In genomic region chr11:64864473-64865285, GRCh38 we compare ENCODE assay signal across 8 cellular contexts. TPM values are rescaled to one million over a fixed set of nuclear protein-coding genes. Genes with fewer than 3 reads are reported as not detected.
DNase-seq lines count a peak whose midpoint lies in the region; ATAC-seq, FAIRE-seq and TF ChIP-seq lines count a peak whose summit lies in the region.

No MANE protein-coding gene starts in this region.

- CTCF ChIA-PET in activated CD4-positive, alpha-beta memory T cell treated with anti-CD3 and anti-CD28 coated beads for 36 hours (lab: Charles Lee) = interaction anchor here (0.6 to 29.1 kb wide), 4 partner anchors 15 to 597 kb away, joined by 3 to 1198 read pairs (median 168); partner anchors contain the start of genes ARL2, CDC42BPG and EHD1

- peaks cover 5 to 13% (median 9%) of the 10 kb centered on the region in 3 donors for H3K4me1 ChIP-seq in pancreas

- H3K9me3 Mint-ChIP-seq in activated CD4-positive, alpha-beta memory T cell treated with anti-CD3 and anti-CD28 coated beads for 36 hours = peaks cover 9% of the 10 kb centered on the region

- H3K36me3 ChIP-seq in pancreas = no peaks in the 10 kb centered on the region

- ATAC-seq in HG02678 (IDR thresholded peaks at IDR 0.05; ENCODE audit: unreplicated experiment) (peak; percentile 25), pancreas (peak; percentile 51 to 59 (median 54)), HG03378 (IDR thresholded peaks at IDR 0.05; ENCODE audit: unreplicated experiment) (no peak)

- no peak overlapping the region for H3K4me3 ChIP-seq in pancreas

- peaks cover 41% of the 10 kb centered on the region for H3K36me3 Mint-ChIP-seq in activated CD4-positive, alpha-beta memory T cell treated with anti-CD3 and anti-CD28 coated beads for 36 hours

- no peak for FAIRE-seq in pancreas (lab: Jason Lieb, UNC)

- H3K9me3 ChIP-seq in pancreas = no peaks in the 10 kb centered on the region

- intact Hi-C loops in activated CD4-positive, alpha-beta memory T cell treated with anti-CD3 and anti-CD28 coated beads for 36 hours (cut with micrococcal nuclease) = loop anchor here (1.0 to 5.0 kb wide), 4 partner anchors 8 to 108 kb away; partner anchors contain the start of gene MAJIN
- intact Hi-C loops in pancreas (cut with DNase I) = no loop called here

- WGBS in pancreas, 2 donors = 71 to 77% methylated on average over 18 of the region's 18 CpGs

- POLR2A ChIA-PET in activated CD4-positive, alpha-beta memory T cell treated with anti-CD3 and anti-CD28 coated beads for 36 hours (lab: Charles Lee) = interaction anchor here (0.6 to 20.4 kb wide), 11 partner anchors 11 to 556 kb away, joined by 3 to 460 read pairs (median 3); partner anchors contain the start of genes ARL2, EHD1 and VPS51

- peak overlapping the region; percentile 96 for H3K27ac Mint-ChIP-seq in activated CD4-positive, alpha-beta memory T cell treated with anti-CD3 and anti-CD28 coated beads for 36 hours

- peaks cover 93% of the 10 kb centered on the region for H3K4me1 Mint-ChIP-seq in activated CD4-positive, alpha-beta memory T cell treated with anti-CD3 and anti-CD28 coated beads for 36 hours (ENCODE audit: low read depth)

- no peak for TF ChIP-seq CTCF in pancreas (IDR thresholded peaks at IDR 0.05)

- peak overlapping the region in 3 of 4 donors; percentile 28 to 47 (median 32) for H3K27ac ChIP-seq in pancreas

- peak overlapping the region; percentile 67 for H3K4me3 Mint-ChIP-seq in activated CD4-positive, alpha-beta memory T cell treated with anti-CD3 and anti-CD28 coated beads for 36 hours

- no peaks in the 10 kb centered on the region for H3K27me3 Mint-ChIP-seq in activated CD4-positive, alpha-beta memory T cell treated with anti-CD3 and anti-CD28 coated beads for 36 hours

- H3K27me3 ChIP-seq in pancreas = no peaks in the 10 kb centered on the region

- DNase-seq in GM04504 (ENCODE audit: low read depth) (peak; percentile 80), fibroblast of gingiva (ENCODE audit: low read depth) (peak; percentile 86), pancreas (peak in 1 of 6 donors; percentile 29), NCI-H187 treated with DMSO at 0.1 percent for 48 hours (lab: John Stamatoyannopoulos, UW) (no peak), OCI-M2 (lab: John Stamatoyannopoulos, UW; ENCODE audit: unreplicated experiment) (no peak)
- peak; percentile 90 for DNase-seq in activated CD4-positive, alpha-beta memory T cell treated with anti-CD3 and anti-CD28 coated beads for 36 hours

RNA-seq across cellular contexts. Expression of gene EHD1, which starts 13.7 kb away (rescaled TPM):
- 100 to 1,000 TPM; 103 to 113 TPM for total RNA-seq in activated CD4-positive, alpha-beta memory T cell treated with anti-CD3 and anti-CD28 coated beads for 36 hours
- 10 to 100 TPM; 13.8 to 22.1 (median 17.9) TPM for total RNA-seq in pancreas
- polyA plus RNA-seq in pancreas = 10 to 100 TPM; 10.1 to 10.6 TPM

RNA-seq across cellular contexts. Expression of gene CDC42BPG, which starts 20.2 kb away (rescaled TPM):
- total RNA-seq in activated CD4-positive, alpha-beta memory T cell treated with anti-CD3 and anti-CD28 coated beads for 36 hours = under 1 TPM; 0.39 to 0.69 TPM
- total RNA-seq in pancreas = 10 to 100 TPM in 5 of 6 donors, 1 to 10 TPM in 1; 9.7 to 16.8 (median 12.7) TPM
- polyA plus RNA-seq in pancreas = 10 to 100 TPM; 11.6 to 23.8 TPM

RNA-seq across cellular contexts. Expression of gene ATG2A, which starts 52.3 kb away (rescaled TPM):
- 10 to 100 TPM; 20.2 to 20.5 TPM for total RNA-seq in activated CD4-positive, alpha-beta memory T cell treated with anti-CD3 and anti-CD28 coated beads for 36 hours
- 10 to 100 TPM; 13.3 to 18.4 (median 15.5) TPM for total RNA-seq in pancreas
- polyA plus RNA-seq in pancreas = 10 to 100 TPM; 33.1 to 34.1 TPM

RNA-seq across cellular contexts. Expression of gene MEN1, which starts 54.3 kb away (rescaled TPM):
- total RNA-seq in activated CD4-positive, alpha-beta memory T cell treated with anti-CD3 and anti-CD28 coated beads for 36 hours = 10 to 100 TPM; 31.3 to 32.2 TPM
- 10 to 100 TPM in 5 of 6 donors, 1 to 10 TPM in 1; 8.7 to 21.2 (median 12.6) TPM for total RNA-seq in pancreas
- polyA plus RNA-seq in pancreas = 10 to 100 TPM; 22.8 to 25.3 TPM

RNA-seq across cellular contexts. Expression of gene PPP2R5B, which starts 59.8 kb away (rescaled TPM):
- 10 to 100 TPM in 1 of 2 experiments, 1 to 10 TPM in 1; 9.7 to 11.9 TPM for total RNA-seq in activated CD4-positive, alpha-beta memory T cell treated with anti-CD3 and anti-CD28 coated beads for 36 hours
- 10 to 100 TPM in 4 of 6 donors, 1 to 10 TPM in 2; 6.3 to 14.1 (median 10.7) TPM for total RNA-seq in pancreas
- 10 to 100 TPM; 21.8 to 24.2 TPM for polyA plus RNA-seq in pancreas

Comparison
In these comparisons a context has a peak if more than half of its experiments do, and no peak if none do; other contexts are left out.
1. DNase-seq: peak in GM04504 (single experiment), activated CD4-positive, alpha-beta memory T cell treated with anti-CD3 and anti-CD28 coated beads for 36 hours (single experiment) and fibroblast of gingiva (single experiment); none in NCI-H187 treated with DMSO at 0.1 percent for 48 hours (single experiment) and OCI-M2 (single experiment).
2. RNA of gene EHD1, which starts 13.7 kb away (total RNA-seq): 103 to 113 TPM in activated CD4-positive, alpha-beta memory T cell treated with anti-CD3 and anti-CD28 coated beads for 36 hours; 13.8 to 22.1 TPM in pancreas; every median in the first group is over 4 times any median in the second.
3. RNA of gene CDC42BPG, which starts 20.2 kb away (total RNA-seq): 9.7 to 16.8 TPM in pancreas; 0.39 to 0.69 TPM in activated CD4-positive, alpha-beta memory T cell treated with anti-CD3 and anti-CD28 coated beads for 36 hours; every median in the first group is over 4 times any median in the second.